8 cellular contexts compared by ENCODE assay signal in the genomic region with DNA sequence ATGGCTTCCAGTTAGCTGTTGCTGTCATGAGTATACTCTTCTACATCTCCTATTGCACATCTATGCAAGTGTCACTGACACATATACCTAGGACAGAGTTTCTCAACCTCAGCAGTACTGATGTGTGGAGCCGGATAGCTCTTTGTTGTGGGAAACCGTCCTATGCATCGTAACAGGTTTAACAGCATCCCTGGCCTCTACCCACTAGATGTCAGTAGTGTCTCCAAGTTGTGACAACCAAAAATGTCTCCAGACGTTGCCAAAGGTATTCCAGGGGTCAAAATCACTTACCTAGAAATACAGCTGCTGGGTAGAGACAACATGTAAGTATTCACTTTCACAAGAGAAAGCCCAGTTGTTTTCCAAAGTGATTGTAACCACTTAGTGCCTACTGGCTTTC.
A peak's percentile ranks its signal among the peaks of the same experiment; 100 is the strongest.
DNase-seq lines count a peak whose midpoint lies in the region; ATAC-seq, FAIRE-seq and TF ChIP-seq lines count a peak whose summit lies in the region.
"Had no signal": no experiment of that assay in that cellular context is flagged by ENCODE, and none has a peak within 500 bp of the region (broad histone marks: within the 10 kb centered on the region; RNA-seq: fewer than 3 reads in every experiment).

No MANE protein-coding gene starts in this region.

- H4K91ac ChIP-seq in H1 (replicated peaks; ENCODE audit: insufficient read length, low read length): no peak overlapping the region

- no peak overlapping the region for H2AK5ac ChIP-seq in H1 (ENCODE audit: low read depth, low read length)

- POLR2A ChIA-PET in H1 (lab: Charles Lee; ENCODE audit: partially characterized antibody): interaction anchor here (1.2 kb wide), 1 partner anchor 815 kb away, joined by 3 read pairs; no protein-coding TSS in a partner anchor

- no peak overlapping the region for H4K5ac ChIP-seq in H1 (ENCODE audit: insufficient read length, low read depth, low read length)

- H2BK15ac ChIP-seq in H1 (ENCODE audit: low read length): no peak overlapping the region

- CTCF ChIA-PET in H1 (lab: Charles Lee; ENCODE audit: partially characterized antibody): interaction anchor here (0.6 to 3.1 kb wide), 57 partner anchors 9 to 1035 kb away, joined by 3 to 23 read pairs (median 4); no protein-coding TSS in a partner anchor

- no peak overlapping the region for H3K4me2 ChIP-seq in H1 (ENCODE audit: insufficient read depth in 1 of 2, low read depth in 2 of 2, low read length in 2 of 2)

- TF ChIP-seq RAD21 in H1 (IDR thresholded peaks at IDR 0.05 in 1 of 2, conservative IDR thresholded peaks at IDR 0.05 in 1 of 2; ENCODE audit: low read depth in 2 of 2, low read length in 2 of 2): peak; percentile 93 to 95

- no peak for TF ChIP-seq EP300 in H1 (IDR thresholded peaks at IDR 0.05; ENCODE audit: borderline replicate concordance in 1 of 2, low read depth in 2 of 2, low read length in 2 of 2)

- H3K14ac ChIP-seq in H1 (ENCODE audit: insufficient read length): no peak overlapping the region

- H2BK12ac ChIP-seq in H1 (ENCODE audit: low read depth, low read length): no peak overlapping the region

- no peak overlapping the region for H2BK5ac ChIP-seq in H1 (ENCODE audit: low read depth, low read length)

- H2BK20ac ChIP-seq in H1 (ENCODE audit: low read length): no peak overlapping the region

- H3K27ac ChIP-seq in H1 (ENCODE audit: low read depth, low read length) (no peak overlapping the region), pancreas (no peak overlapping the region)

- no peak overlapping the region for H3K27ac Mint-ChIP-seq in mesothelial cell of epicardium
- H3K27ac Mint-ChIP-seq: activated B cell treated with CpG ODN at 0.5 μM for 24 hours had no signal

- no peak overlapping the region for H3K56ac ChIP-seq in H1 (replicated peaks; ENCODE audit: insufficient read length, low read depth, low read length)

- no peaks in the 10 kb centered on the region for H4K20me1 ChIP-seq in H1 (replicated peaks in 1 of 2; ENCODE audit: control insufficient read depth in 1 of 2, insufficient read depth in 2 of 2, low read length in 2 of 2)

- no peak overlapping the region for H3K9ac ChIP-seq in H1 (replicated peaks in 1 of 4; ENCODE audit: extremely low read depth in 1 of 4, low read depth in 3 of 4, low read length in 3 of 4)

- H2AFZ ChIP-seq in H1 (ENCODE audit: low read length): no peak overlapping the region

- intact Hi-C loops in pancreas (cut with DNase I): no loop called here

- H3K9me3 Mint-ChIP-seq in mesothelial cell of epicardium: no peaks in the 10 kb centered on the region

- no peaks in the 10 kb centered on the region for H3K36me3 Mint-ChIP-seq in mesothelial cell of epicardium

- H3K27me3 Mint-ChIP-seq in mesothelial cell of epicardium (ENCODE audit: low read depth): peaks cover 10% of the 10 kb centered on the region
- H3K27me3 Mint-ChIP-seq: activated B cell treated with CpG ODN at 0.5 μM for 24 hours had no signal

- no peak overlapping the region for H4K8ac ChIP-seq in H1 (ENCODE audit: extremely low read depth, insufficient read depth, low read length)

- DNase-seq in H54 (ENCODE audit: insufficient read length, low spot score) (no peak), NCI-H446 treated with DMSO at 0.1 percent for 48 hours (lab: John Stamatoyannopoulos, UW) (peak; percentile 26), H1 (ENCODE audit: low read depth in 1 of 2, low spot score in 2 of 2) (peak in 1 of 2 experiments; percentile 51), pancreas (peak in 1 of 6 donors; percentile 20), mesothelial cell of epicardium (ENCODE audit: low spot score in 2 of 2, unreplicated experiment in 2 of 2) (no peak)
- DNase-seq: activated B cell treated with CpG ODN at 0.5 μM for 24 hours had no signal

- no peak for TF ChIP-seq POLR2A in H54 (IDR thresholded peaks at IDR 0.05; ENCODE audit: low read depth, low read length)
- no peak for TF ChIP-seq POLR2A in H1 (IDR thresholded peaks at IDR 0.05; ENCODE audit: control extremely low read depth in 1 of 2, low read depth in 2 of 2, low read length in 2 of 2)

- WGBS in H1 (ENCODE audit: extremely low coverage in 1 of 2, insufficient coverage in 1 of 2, insufficient read length in 1 of 2, insufficient replicate concordance in 2 of 2, low coverage in 1 of 2, low lambda C conversion rate in 2 of 2, missing lambda C conversion rate in 1 of 2), 2 experiments: 40% methylated on average over 4 of the region's 4 CpGs; no CpG with 5 or more reads in 1 of the 2 experiments
- WGBS in pancreas, 2 donors: 35 to 46% methylated on average over 4 of the region's 4 CpGs

- H3K9me3 ChIP-seq in H1 (ENCODE audit: insufficient read depth in 2 of 2, low read depth in 1 of 2, low read length in 1 of 2) (no peaks in the 10 kb centered on the region), pancreas (no peaks in the 10 kb centered on the region)

- H3K79me1 ChIP-seq in H1 (ENCODE audit: low read depth, low read length): no peaks in the 10 kb centered on the region

- peak; percentile 29 to 91 (median 76) for TF ChIP-seq CTCF in H1 (IDR thresholded peaks at IDR 0.05; ENCODE audit: control extremely low read depth in 1 of 3, insufficient read depth in 1 of 3, low read depth in 1 of 3, low read length in 3 of 3)
- TF ChIP-seq CTCF in pancreas (IDR thresholded peaks at IDR 0.05): peak in 1 of 4 donors; percentile 16
- TF ChIP-seq CTCF in mesothelial cell of epicardium (IDR thresholded peaks at IDR 0.05; ENCODE audit: unreplicated experiment): no peak

- no peak overlapping the region for H3K18ac ChIP-seq in H1 (ENCODE audit: extremely low read depth, low read length)

- no peaks in the 10 kb centered on the region for H3K27me3 ChIP-seq in H1 (replicated peaks in 1 of 4; ENCODE audit: control insufficient read depth in 3 of 4, extremely low read depth in 1 of 4, insufficient read depth in 3 of 4, low read length in 3 of 4)
- no peaks in the 10 kb centered on the region for H3K27me3 ChIP-seq in pancreas

- ATAC-seq in pancreas: peak in 3 of 4 donors; percentile 59 to 66 (median 65)
- ATAC-seq in GM21360 (IDR thresholded peaks at IDR 0.05; ENCODE audit: unreplicated experiment): no peak
- ATAC-seq in GM21737 (IDR thresholded peaks at IDR 0.05; ENCODE audit: unreplicated experiment): no peak

- H3K4me3 Mint-ChIP-seq in mesothelial cell of epicardium: no peak overlapping the region
- H3K4me3 Mint-ChIP-seq: activated B cell treated with CpG ODN at 0.5 μM for 24 hours had no signal

- H3K4me1 Mint-ChIP-seq in mesothelial cell of epicardium: no peaks in the 10 kb centered on the region
- H3K4me1 Mint-ChIP-seq: activated B cell treated with CpG ODN at 0.5 μM for 24 hours had no signal

- H3K4me1 ChIP-seq in H1 (replicated peaks in 1 of 4; ENCODE audit: control insufficient read depth in 3 of 4, insufficient read depth in 4 of 4, low read length in 3 of 4) (no peaks in the 10 kb centered on the region), pancreas (no peaks in the 10 kb centered on the region)

- H3K36me3 ChIP-seq in H1 (ENCODE audit: control insufficient read depth in 2 of 4, insufficient read depth in 4 of 4, low read length in 3 of 4) (no peaks in the 10 kb centered on the region), pancreas (no peaks in the 10 kb centered on the region)

- H3K79me2 ChIP-seq in H1 (ENCODE audit: control insufficient read depth in 1 of 2, insufficient read depth in 2 of 2, low read length in 2 of 2): no peaks in the 10 kb centered on the region

- H3K4ac ChIP-seq in H1 (replicated peaks; ENCODE audit: insufficient read length, low read depth, low read length): no peak overlapping the region

- no peak overlapping the region for H3K23ac ChIP-seq in H1 (ENCODE audit: insufficient read length)

- no peak overlapping the region for H3K4me3 ChIP-seq in H1 (ENCODE audit: extremely low read depth in 1 of 4, insufficient read depth in 2 of 4, low read depth in 3 of 4, low read length in 4 of 4)
- H3K4me3 ChIP-seq in pancreas: no peak overlapping the region

- H2BK120ac ChIP-seq in H1 (replicated peaks; ENCODE audit: low read depth, low read length): no peak overlapping the region

- H3K23me2 ChIP-seq in H1 (ENCODE audit: low read depth, low read length): no peaks in the 10 kb centered on the region; the same call in 1 of the 2 replicates

- FAIRE-seq in H54 (lab: Jason Lieb, UNC) (peak; percentile 86), H1 (lab: Jason Lieb, UNC) (peak; percentile 97), pancreas (lab: Jason Lieb, UNC) (no peak)

TF ChIP-seq in H1, 55 proteins besides CTCF, POLR2A, EP300 and RAD21:
- TF ChIP-seq SIN3A (conservative IDR thresholded peaks at IDR 0.05 in 1 of 2, IDR thresholded peaks at IDR 0.05 in 1 of 2; ENCODE audit: low read depth in 1 of 2, low read length in 2 of 2) (no peak), CEBPB (IDR thresholded peaks at IDR 0.05; ENCODE audit: low read depth, low read length) (no peak), YY1 (IDR thresholded peaks at IDR 0.05; ENCODE audit: low read depth, low read length) (peak; percentile 49; the same call in 1 of the 2 replicates), CREB1 (IDR thresholded peaks at IDR 0.05) (0 out of 2 replicates have a peak, but pooled peaks have one; percentile 8), TEAD4 (IDR thresholded peaks at IDR 0.05; ENCODE audit: low read depth, low read length) (0 out of 2 replicates have a peak, but pooled peaks have one; percentile 7)

Comparison
In these comparisons a context has a peak if more than half of its experiments do, and no peak if none do; other contexts are left out.
1. ATAC-seq: peak in pancreas (3 of 4); none in GM21360 (single experiment) and GM21737 (single experiment).